ENCODE assay signal across 11 cellular contexts in the genomic region with DNA sequence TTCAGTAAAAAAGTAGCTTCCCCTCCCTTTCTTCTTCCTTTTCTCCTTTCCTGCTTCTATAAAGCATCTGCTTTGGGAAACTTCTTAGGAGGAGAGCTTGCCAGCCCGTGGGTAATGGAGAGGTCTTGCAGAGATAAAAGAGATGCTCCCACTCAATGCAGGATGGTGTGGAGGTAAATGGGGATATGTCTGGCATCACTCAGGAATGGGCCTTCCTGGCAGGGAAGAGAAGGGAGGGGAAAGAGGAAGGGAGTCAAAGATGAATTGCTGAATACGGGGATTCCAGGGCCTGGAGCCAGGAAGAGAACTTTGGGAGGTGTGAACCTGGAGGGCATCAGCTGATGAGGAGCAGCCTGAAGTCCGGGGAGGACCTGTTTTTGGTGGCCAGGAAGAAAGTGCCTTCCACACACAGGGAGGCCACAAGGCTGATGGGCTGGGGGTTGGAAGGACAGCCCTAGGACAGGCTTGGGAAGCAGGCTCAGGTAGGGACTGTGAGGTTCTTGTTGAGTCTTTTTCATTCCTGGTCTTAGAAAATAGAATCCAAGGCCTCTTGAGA. TPM values are rescaled to one million over a fixed set of nuclear protein-coding genes. Genes with fewer than 3 reads are reported as not detected.
DNase-seq lines count a peak whose midpoint lies in the region; ATAC-seq and TF ChIP-seq lines count a peak whose summit lies in the region.
"Had no signal": no experiment of that assay in that cellular context is flagged by ENCODE, and none has a peak within 500 bp of the region (broad histone marks: within the 10 kb centered on the region; RNA-seq: fewer than 3 reads in every experiment).

No MANE protein-coding gene starts in this region.

- H3K4me3 Mint-ChIP-seq in activated T-helper 1 cell treated with anti-CD3 and anti-CD28 coated beads, Interleukin-12 subunit alpha, Interleukin-12 subunit beta, Interleukin-2, Interleukin-4 antibody, amounts not matched to agents 30 ng/mL and 10 ng/mL and 1 ng/mL, durations not matched to agents 14 hours and 24 hours and 36 hours: no peak overlapping the region
- H3K4me3 Mint-ChIP-seq in stimulated activated naive B cell treated with anti-CD40 and anti-IgM and Interleukin-4, amounts not matched to agents 10 μg/mL and 1 μg/mL and 100 μg/mL, for 72 hours: no peak overlapping the region

- H3K27me3 Mint-ChIP-seq in activated T-helper 1 cell treated with anti-CD3 and anti-CD28 coated beads, Interleukin-12 subunit alpha, Interleukin-12 subunit beta, Interleukin-2, Interleukin-4 antibody, amounts not matched to agents 30 ng/mL and 10 ng/mL and 1 ng/mL, durations not matched to agents 14 hours and 24 hours and 36 hours (ENCODE audit: insufficient read depth): peaks cover 2% of the 10 kb centered on the region
- no peaks in the 10 kb centered on the region for H3K27me3 Mint-ChIP-seq in stimulated activated naive B cell treated with anti-CD40 and anti-IgM and Interleukin-4, amounts not matched to agents 10 μg/mL and 1 μg/mL and 100 μg/mL, for 72 hours

- peaks cover 22% of the 10 kb centered on the region for H3K9me3 Mint-ChIP-seq in activated T-helper 1 cell treated with anti-CD3 and anti-CD28 coated beads, Interleukin-12 subunit alpha, Interleukin-12 subunit beta, Interleukin-2, Interleukin-4 antibody, amounts not matched to agents 30 ng/mL and 10 ng/mL and 1 ng/mL, durations not matched to agents 14 hours and 24 hours and 36 hours
- peaks cover 11 to 15% of the 10 kb centered on the region in 2 donors for H3K9me3 Mint-ChIP-seq in stimulated activated naive B cell treated with anti-CD40 and anti-IgM and Interleukin-4, amounts not matched to agents 10 μg/mL and 1 μg/mL and 100 μg/mL, for 72 hours

- no peaks in the 10 kb centered on the region for H3K27me3 ChIP-seq in dorsolateral prefrontal cortex
- H3K27me3 ChIP-seq: left lung, pancreas had no signal

- peak overlapping the region in 1 of 59 donors; percentile 31 for H3K27ac ChIP-seq in dorsolateral prefrontal cortex

- peaks cover 23% of the 10 kb centered on the region for H3K4me1 Mint-ChIP-seq in activated T-helper 1 cell treated with anti-CD3 and anti-CD28 coated beads, Interleukin-12 subunit alpha, Interleukin-12 subunit beta, Interleukin-2, Interleukin-4 antibody, amounts not matched to agents 30 ng/mL and 10 ng/mL and 1 ng/mL, durations not matched to agents 14 hours and 24 hours and 36 hours (ENCODE audit: low read depth)
- peaks cover 13 to 19% of the 10 kb centered on the region in 2 donors for H3K4me1 Mint-ChIP-seq in stimulated activated naive B cell treated with anti-CD40 and anti-IgM and Interleukin-4, amounts not matched to agents 10 μg/mL and 1 μg/mL and 100 μg/mL, for 72 hours

- TF ChIP-seq CTCF in fibroblast of pulmonary artery (IDR thresholded peaks at IDR 0.05; ENCODE audit: low read length, missing control alignments) (no peak), dorsolateral prefrontal cortex (IDR thresholded peaks at IDR 0.05 in 54 of 56, conservative IDR thresholded peaks at IDR 0.05 in 2 of 56; ENCODE audit: low read depth in 1 of 56, partially characterized antibody in 56 of 56) (no peak)

- peaks cover 9% of the 10 kb centered on the region for H3K36me3 Mint-ChIP-seq in activated T-helper 1 cell treated with anti-CD3 and anti-CD28 coated beads, Interleukin-12 subunit alpha, Interleukin-12 subunit beta, Interleukin-2, Interleukin-4 antibody, amounts not matched to agents 30 ng/mL and 10 ng/mL and 1 ng/mL, durations not matched to agents 14 hours and 24 hours and 36 hours (ENCODE audit: low read depth)
- peaks cover 10 to 25% of the 10 kb centered on the region in 2 donors for H3K36me3 Mint-ChIP-seq in stimulated activated naive B cell treated with anti-CD40 and anti-IgM and Interleukin-4, amounts not matched to agents 10 μg/mL and 1 μg/mL and 100 μg/mL, for 72 hours

- H3K27ac Mint-ChIP-seq in activated T-helper 1 cell treated with anti-CD3 and anti-CD28 coated beads, Interleukin-12 subunit alpha, Interleukin-12 subunit beta, Interleukin-2, Interleukin-4 antibody, amounts not matched to agents 30 ng/mL and 10 ng/mL and 1 ng/mL, durations not matched to agents 14 hours and 24 hours and 36 hours: peak overlapping the region; percentile 72
- peak overlapping the region; percentile 86 for H3K27ac Mint-ChIP-seq in stimulated activated naive B cell treated with anti-CD40 and anti-IgM and Interleukin-4, amounts not matched to agents 10 μg/mL and 1 μg/mL and 100 μg/mL, for 72 hours

- no peak overlapping the region for H3K4me3 ChIP-seq in fibroblast of pulmonary artery (replicated peaks; ENCODE audit: low read depth, low read length)
- H3K4me3 ChIP-seq in dorsolateral prefrontal cortex: no peak overlapping the region
- H3K4me3 ChIP-seq: left lung, pancreas had no signal

- DNase-seq in Right ventricle myocardium inferior (ENCODE audit: missing footprints): no peak
- no peak for DNase-seq in Right ventricle myocardium superior
- no peak for DNase-seq in activated T-helper 1 cell treated with anti-CD3 and anti-CD28 coated beads, Interleukin-12 subunit alpha, Interleukin-12 subunit beta, Interleukin-2, Interleukin-4 antibody, amounts not matched to agents 30 ng/mL and 10 ng/mL and 1 ng/mL, durations not matched to agents 14 hours and 24 hours and 36 hours (ENCODE audit: low spot score)
- DNase-seq in fibroblast of pulmonary artery (ENCODE audit: low read depth): peak; percentile 39
- no peak for DNase-seq in stimulated activated naive B cell treated with anti-CD40 and anti-IgM and Interleukin-4, amounts not matched to agents 10 μg/mL and 1 μg/mL and 100 μg/mL, for 72 hours
- DNase-seq in dorsolateral prefrontal cortex: no peak
- DNase-seq in H4 (ENCODE audit: low spot score): no peak
- DNase-seq in activated T-cell treated with anti-CD3 and anti-CD28 coated beads, Interleukin-2, amount 50 U/mL, for 48 hours: no peak
- DNase-seq: left lung; pancreas; stimulated activated CD8-positive, alpha-beta memory T cell treated with anti-CD3 and anti-CD28 coated beads, Interleukin-4, amount 100 ng/mL, for 48 hours had no signal

- intact Hi-C loops in Right ventricle myocardium inferior (cut with DNase I) (no loop called here), Right ventricle myocardium superior (cut with DNase I) (no loop called here), dorsolateral prefrontal cortex (cut with DNase I) (no loop called here)
- intact Hi-C loops in activated T-helper 1 cell treated with anti-CD3 and anti-CD28 coated beads, Interleukin-12 subunit alpha, Interleukin-12 subunit beta, Interleukin-2, Interleukin-4 antibody, amounts not matched to agents 30 ng/mL and 10 ng/mL and 1 ng/mL, durations not matched to agents 14 hours and 24 hours and 36 hours (cut with micrococcal nuclease): no loop called here

- ATAC-seq in Right ventricle myocardium inferior: peak; percentile 3
- ATAC-seq in Right ventricle myocardium superior (ENCODE audit: poor library complexity): no peak
- no peak for ATAC-seq in stimulated activated naive B cell treated with anti-CD40 and anti-IgM and Interleukin-4, amounts not matched to agents 10 μg/mL and 1 μg/mL and 100 μg/mL, for 72 hours (replicated peaks)

RNA-seq across cellular contexts. Expression of a gene that starts 25.2 kb away (rescaled TPM):
- total RNA-seq in Right ventricle myocardium inferior (not detected), Right ventricle myocardium superior (0.30 TPM), dorsolateral prefrontal cortex (10 to 100 TPM in 12 of 120 experiments, 1 to 10 TPM in 78, under 1 TPM in 22, not detected in 8; 0.35 to 43.9 (median 2.7) TPM)
- total RNA-seq in activated T-helper 1 cell treated with anti-CD3 and anti-CD28 coated beads, Interleukin-12 subunit alpha, Interleukin-12 subunit beta, Interleukin-2, Interleukin-4 antibody, amounts not matched to agents 30 ng/mL and 10 ng/mL and 1 ng/mL, durations not matched to agents 14 hours and 24 hours and 36 hours: 0.23 and 0.44 TPM in 2 replicates
- not detected in 2 replicates for total RNA-seq in H4 (2014; rRNA removed; shearing (Covaris generic))

RNA-seq across cellular contexts. Expression of a gene that starts 27.1 kb away (rescaled TPM):
- total RNA-seq in Right ventricle myocardium inferior (not detected), Right ventricle myocardium superior (not detected), dorsolateral prefrontal cortex (under 1 TPM in 69 of 120 experiments, not detected in 51; 0.21 to 0.97 (median 0.39) TPM)
- 7.5 and 7.8 TPM in 2 replicates for total RNA-seq in activated T-helper 1 cell treated with anti-CD3 and anti-CD28 coated beads, Interleukin-12 subunit alpha, Interleukin-12 subunit beta, Interleukin-2, Interleukin-4 antibody, amounts not matched to agents 30 ng/mL and 10 ng/mL and 1 ng/mL, durations not matched to agents 14 hours and 24 hours and 36 hours
- total RNA-seq in H4 (2014; rRNA removed; shearing (Covaris generic)): 0.06 TPM in 1 of 2 replicates, not detected in the other

RNA-seq across cellular contexts. Expression of a gene that starts 46.9 kb away (rescaled TPM):
- total RNA-seq in Right ventricle myocardium inferior (1.3 TPM), Right ventricle myocardium superior (0.30 TPM), dorsolateral prefrontal cortex (1 to 10 TPM in 11 of 120 experiments, under 1 TPM in 82, not detected in 27; 0.09 to 1.7 (median 0.47) TPM)
- total RNA-seq in activated T-helper 1 cell treated with anti-CD3 and anti-CD28 coated beads, Interleukin-12 subunit alpha, Interleukin-12 subunit beta, Interleukin-2, Interleukin-4 antibody, amounts not matched to agents 30 ng/mL and 10 ng/mL and 1 ng/mL, durations not matched to agents 14 hours and 24 hours and 36 hours: 20.9 and 21.2 TPM in 2 replicates
- 15.7 and 15.8 TPM in 2 replicates for total RNA-seq in H4 (2014; rRNA removed; shearing (Covaris generic))
